26 cellular contexts compared by ENCODE assay signal in genomic region chr1:4658643-4659042, GRCh38. TPM values are rescaled to one million over a fixed set of nuclear protein-coding genes. Genes with fewer than 3 reads are reported as not detected.
DNase-seq lines count a peak whose midpoint lies in the region; ATAC-seq and TF ChIP-seq lines count a peak whose summit lies in the region.
"Had no signal": no experiment of that assay in that cellular context is flagged by ENCODE, and none has a peak within 500 bp of the region (broad histone marks: within the 10 kb centered on the region; RNA-seq: fewer than 3 reads in every experiment).

No MANE protein-coding gene starts in this region.

- peaks cover 23% of the 10 kb centered on the region for H3K4me1 ChIP-seq in RWPE2 (ENCODE audit: insufficient read depth, poor library complexity, severe bottlenecking)
- H3K4me1 ChIP-seq in right lobe of liver: no peaks in the 10 kb centered on the region
- H3K4me1 ChIP-seq: SJCRH30 had no signal

- no peak for TF ChIP-seq CTCF in RWPE2 (IDR thresholded peaks at IDR 0.05; ENCODE audit: poor library complexity, severe bottlenecking)
- no peak for TF ChIP-seq CTCF in right lobe of liver (IDR thresholded peaks at IDR 0.05)

- ATAC-seq in RWPE2 (ENCODE audit: low read depth) (no peak), HG03521 (IDR thresholded peaks at IDR 0.05; ENCODE audit: unreplicated experiment) (no peak), right lobe of liver (no peak)
- ATAC-seq: activated CD8-positive, alpha-beta T cell treated with anti-CD3 and anti-CD28 coated beads for 36 hours; natural killer cell had no signal

- H3K27ac ChIP-seq in RWPE2 (ENCODE audit: poor library complexity, severe bottlenecking) (peak overlapping the region; percentile 50), layer of hippocampus (ENCODE audit: low read depth, low read length) (peak overlapping the region; percentile 87), right lobe of liver (no peak overlapping the region)
- H3K27ac ChIP-seq: 22Rv1, heart right ventricle, left ventricle myocardium inferior, SJCRH30 had no signal

- DNase-seq in DMS153 (lab: John Stamatoyannopoulos, UW) (peak; percentile 24), DMS153 treated with DMSO at 0.1 percent for 48 hours (lab: John Stamatoyannopoulos, UW; ENCODE audit: unreplicated experiment) (no peak), RWPE2 (ENCODE audit: low spot score) (no peak), right lobe of liver (no peak), middle frontal gyrus (ENCODE audit: extremely low spot score, low spot score) (no peak), NCI-H146 (lab: John Stamatoyannopoulos, UW) (no peak)
- DNase-seq: activated CD4-positive, CD25-positive, alpha-beta regulatory T cell treated with anti-CD3 and anti-CD28 coated beads, Interleukin-2, amount 50 U/mL, for 72 hours; activated CD8-positive, alpha-beta T cell treated with anti-CD3 and anti-CD28 coated beads for 36 hours; activated effector memory CD4-positive, alpha-beta T cell treated with anti-CD3 and anti-CD28 coated beads, Interleukin-2, amount 50 U/mL, for 16 hours; activated T-cell treated with anti-CD3 and anti-CD28 coated beads for 4 hours; effector CD4-positive, alpha-beta T cell; foreskin fibroblast; left ventricle myocardium inferior; natural killer cell; NCI-H2107; NCI-H524 treated with DMSO at 0.1 percent for 48 hours; SJCRH30; stimulated activated CD4-positive, alpha-beta T cell treated with anti-CD3 and anti-CD28 coated beads, Interleukin-12 subunit alpha, Interleukin-12 subunit beta, amount 100 ng/mL, for 4 hours; stimulated activated CD4-positive, alpha-beta T cell treated with anti-CD3 and anti-CD28 coated beads, Interleukin-4, amount 100 ng/mL, for 4 hours; stimulated activated naive CD4-positive, alpha-beta T cell treated with Interleukin-2 at 50 U/mL for 16 hours had no signal

- H3K4me3 ChIP-seq in RWPE2 (ENCODE audit: severe bottlenecking) (no peak overlapping the region), right lobe of liver (no peak overlapping the region)
- H3K4me3 ChIP-seq: heart right ventricle, left ventricle myocardium inferior, SJCRH30 had no signal

- 34% methylated on average over 9 of the region's 10 CpGs for WGBS in right lobe of liver (ENCODE audit: insufficient coverage, low coverage, low lambda C conversion rate, missing lambda C conversion rate)

- H3K36me3 ChIP-seq in RWPE2 (ENCODE audit: low read depth) (no peaks in the 10 kb centered on the region), right lobe of liver (no peaks in the 10 kb centered on the region)
- H3K36me3 ChIP-seq: heart right ventricle, left ventricle myocardium inferior, SJCRH30 had no signal

- H3K9me3 ChIP-seq in RWPE2 (ENCODE audit: severe bottlenecking) (peaks cover 3% of the 10 kb centered on the region), right lobe of liver (no peaks in the 10 kb centered on the region)
- H3K9me3 ChIP-seq: heart right ventricle, left ventricle myocardium inferior, SJCRH30 had no signal

- no peak for TF ChIP-seq POLR2A in right lobe of liver (IDR thresholded peaks at IDR 0.05)

- intact Hi-C loops in right lobe of liver (cut with DNase I): no loop called here

- H3K27me3 ChIP-seq in RWPE2 (ENCODE audit: insufficient read depth, poor library complexity, severe bottlenecking) (no peaks in the 10 kb centered on the region), layer of hippocampus (ENCODE audit: control insufficient read depth, insufficient read depth, low read length) (peaks cover 2% of the 10 kb centered on the region), right lobe of liver (peaks cover 0 to 7% of the 10 kb centered on the region in 2 donors)

RNA-seq across cellular contexts. Expression of gene AJAP1, which starts 4.2 kb away (rescaled TPM):
- total RNA-seq in right lobe of liver: under 1 TPM; 0.06 to 0.35 (median 0.13) TPM
- total RNA-seq: chondrocyte; natural killer cell; SJCRH30; T-helper 1 cell treated with Interleukin-12 subunit alpha and Interleukin-12 subunit beta and Interleukin-4 antibody, amounts not matched to agents 30 ng/mL and 1 ng/mL, for 36 hours had no signal

Comparison
In these comparisons a context has a peak if more than half of its experiments do, and no peak if none do; other contexts are left out.
1. H3K27ac ChIP-seq: peak in RWPE2 (single experiment) and layer of hippocampus (single experiment); none in right lobe of liver (0 of 3).